Comparison of ENCODE assay signal across 16 cellular contexts in the genomic region with DNA sequence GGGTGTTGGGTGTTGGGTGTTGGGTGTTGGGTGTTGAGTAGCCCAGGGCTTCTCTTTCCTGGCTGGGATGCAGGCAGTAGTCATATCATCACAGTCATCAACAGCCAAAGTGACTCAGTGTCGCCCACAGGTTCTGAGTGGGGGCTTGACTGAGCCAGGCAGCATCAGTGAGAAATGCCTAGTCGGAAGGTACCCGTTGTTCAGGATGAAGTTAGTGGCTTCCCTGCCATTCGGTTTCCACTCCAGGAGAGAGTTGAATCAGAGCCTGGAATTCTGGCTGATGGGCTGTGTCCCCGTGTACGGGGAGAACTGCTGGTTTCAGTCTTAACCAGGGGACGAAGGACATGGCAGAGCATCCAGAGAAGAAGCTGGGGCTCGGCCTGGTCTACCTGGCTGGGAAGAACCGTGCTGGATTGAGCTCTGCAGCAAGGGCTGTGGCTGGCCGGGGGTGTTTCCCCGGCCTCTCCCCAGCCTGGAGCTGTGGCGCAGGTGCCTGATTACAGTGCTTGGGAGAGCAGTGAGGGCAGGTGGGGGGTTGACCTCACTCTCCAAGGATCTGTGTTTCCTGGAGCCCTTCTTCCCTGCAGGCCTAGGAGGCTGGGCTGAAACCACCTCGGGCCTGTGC. TPM values are rescaled to one million over a fixed set of nuclear protein-coding genes. Genes with fewer than 3 reads are reported as not detected.
DNase-seq lines count a peak whose midpoint lies in the region; ATAC-seq and TF ChIP-seq lines count a peak whose summit lies in the region.
"Had no signal": no experiment of that assay in that cellular context is flagged by ENCODE, and none has a peak within 500 bp of the region (broad histone marks: within the 10 kb centered on the region; RNA-seq: fewer than 3 reads in every experiment).

No MANE protein-coding gene starts in this region.

- peaks cover 98% of the 10 kb centered on the region for H3K79me2 ChIP-seq in GM23248 (ENCODE audit: insufficient read depth)

- H3K9me3 ChIP-seq in GM23248 (ENCODE audit: low read depth) = no peaks in the 10 kb centered on the region
- H3K9me3 ChIP-seq in NT2/D1 (ENCODE audit: insufficient read depth, low read length) = no peaks in the 10 kb centered on the region
- H3K9me3 ChIP-seq: ascending aorta, Caco-2, gastrocnemius medialis, thyroid gland had no signal

- in situ Hi-C loops in GM23248 (cut with MboI) = no loop called here

- no peaks in the 10 kb centered on the region for H3F3A ChIP-seq in GM23248 (ENCODE audit: insufficient read depth)

- H3K9ac ChIP-seq in GM23248 = no peak overlapping the region
- peak overlapping the region; percentile 12 for H3K9ac ChIP-seq in NT2/D1 (ENCODE audit: insufficient read length, low read depth)

- no peaks in the 10 kb centered on the region for H3K9me2 ChIP-seq in GM23248 (ENCODE audit: insufficient read depth)

- peaks cover 7% of the 10 kb centered on the region; the same call in 1 of the 2 replicates for H4K20me1 ChIP-seq in GM23248 (ENCODE audit: insufficient read depth)

- H3K27me3 ChIP-seq in GM23248 (replicated peaks; ENCODE audit: insufficient read depth) (no peaks in the 10 kb centered on the region), NT2/D1 (ENCODE audit: insufficient read depth, insufficient read length) (no peaks in the 10 kb centered on the region)
- H3K27me3 ChIP-seq: ascending aorta, gastrocnemius medialis, thyroid gland had no signal

- TF ChIP-seq CTCF in fibroblast of mammary gland (conservative IDR thresholded peaks at IDR 0.05; ENCODE audit: control insufficient read depth, insufficient read depth, low read depth, low read length) = no peak

- H3K4me1 ChIP-seq in GM23248 (ENCODE audit: insufficient read depth) (peaks cover 6% of the 10 kb centered on the region; the same call in 1 of the 2 replicates), NT2/D1 (ENCODE audit: insufficient read depth, insufficient read length) (peaks cover 14% of the 10 kb centered on the region)
- H3K4me1 ChIP-seq: ascending aorta, gastrocnemius medialis, thyroid gland had no signal

- DNase-seq in GM23248 = peak; percentile 77
- DNase-seq in NT2/D1 (ENCODE audit: low read depth, low spot score) = no peak
- peak; percentile 39 for DNase-seq in fibroblast of mammary gland (ENCODE audit: low read depth)
- DNase-seq in putamen (ENCODE audit: low spot score) = peak; percentile 39
- DNase-seq in SK-N-DZ (ENCODE audit: low spot score) = no peak
- DNase-seq in NAMALWA (ENCODE audit: low spot score) = no peak
- DNase-seq: activated T-cell treated with anti-CD3 and anti-CD28 coated beads, Interleukin-2, amount 50 U/mL, for 4 hours; effector CD8-positive, alpha-beta T cell; gastrocnemius medialis; NCI-H446 treated with DMSO at 0.1 percent for 48 hours; thyroid gland had no signal

- 68 to 69% methylated on average over 13 of the region's 13 CpGs for WGBS in GM23248 (ENCODE audit: low coverage in 1 of 2, low lambda C conversion rate in 2 of 2, missing lambda C conversion rate in 2 of 2), 2 experiments

- no peak overlapping the region for H2AFZ ChIP-seq in GM23248

- H3K36me3 ChIP-seq in GM23248 (ENCODE audit: low read depth) (no peaks in the 10 kb centered on the region), NT2/D1 (ENCODE audit: insufficient read depth, insufficient read length, low read length) (no peaks in the 10 kb centered on the region)
- H3K36me3 ChIP-seq: ascending aorta, gastrocnemius medialis, thyroid gland had no signal

- no peak overlapping the region for H3K27ac ChIP-seq in GM23248
- H3K27ac ChIP-seq: ascending aorta, gastrocnemius medialis, thyroid gland had no signal

- H3K4me3 ChIP-seq in GM23248 = no peak overlapping the region
- no peak overlapping the region for H3K4me3 ChIP-seq in NT2/D1 (ENCODE audit: insufficient read length, low read depth)
- no peak overlapping the region for H3K4me3 ChIP-seq in fibroblast of mammary gland (ENCODE audit: control insufficient read depth, low read depth, low read length)
- H3K4me3 ChIP-seq: ascending aorta, gastrocnemius medialis, skin epidermis, thyroid gland had no signal

- ATAC-seq in activated CD4-positive, CD25-positive, alpha-beta regulatory T cell treated with anti-CD3 and anti-CD28 coated beads, Interleukin-2, amount 50 U/mL, for 24 hours = no peak
- ATAC-seq: gastrocnemius medialis, Right ventricle myocardium inferior had no signal

- no peak overlapping the region for H3K4me2 ChIP-seq in GM23248 (ENCODE audit: unreplicated experiment)

RNA-seq across cellular contexts. Expression of gene AGAP1, which starts 49.4 kb away (rescaled TPM):
- total RNA-seq in GM23248 (2014; rRNA removed; shearing (Covaris generic)) = 9.9 and 18.3 TPM in 2 replicates
- polyA plus RNA-seq in GM23248 (2016; fragmentation: Nextera tagmentation; extraction: Ambion mirVana) = 2.2 and 3.0 TPM in 2 replicates
- polyA plus RNA-seq in SK-N-DZ (2014; cell fraction: cytosol; rRNA removed) = 10.1 and 11.7 TPM in 2 replicates
- 6.9 and 15.3 TPM in 2 replicates for polyA plus RNA-seq in SK-N-DZ (2014; cell fraction: nucleus; rRNA removed)

Comparison
In these comparisons a context has a peak if more than half of its experiments do, and no peak if none do; other contexts are left out.
1. DNase-seq: peak in GM23248 (single experiment), fibroblast of mammary gland (single experiment) and putamen (single experiment); none in NT2/D1 (single experiment), SK-N-DZ (single experiment) and NAMALWA (single experiment).